ENCODE assay signal across 8 cellular contexts in the genomic region with DNA sequence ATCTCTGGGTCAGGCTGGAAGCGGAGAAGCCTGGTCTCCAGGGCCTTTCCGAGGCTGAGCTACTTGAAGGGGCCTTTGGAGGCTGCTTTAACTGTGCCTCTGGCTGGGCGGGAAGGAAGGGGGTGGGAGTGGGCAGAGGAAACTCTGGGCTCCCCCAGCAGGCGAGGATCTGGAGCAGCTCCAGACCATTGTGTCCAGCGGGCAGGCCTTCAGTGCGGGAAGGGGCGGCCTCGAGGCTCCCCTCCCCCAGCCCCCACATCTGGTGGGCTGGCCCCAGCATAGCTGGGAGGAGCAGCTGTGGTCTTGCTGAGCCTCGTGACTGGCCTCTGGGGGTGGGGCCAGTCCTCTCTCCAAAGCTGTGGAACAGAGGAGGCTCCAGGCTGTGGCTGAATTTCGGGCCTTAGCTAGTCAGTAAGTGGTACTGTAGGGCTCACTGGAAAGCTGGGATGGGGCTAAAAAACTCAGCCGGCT. TPM values are rescaled to one million over a fixed set of nuclear protein-coding genes. Genes with fewer than 3 reads are reported as not detected.
A peak's percentile ranks its signal among the peaks of the same experiment; 100 is the strongest.
DNase-seq lines count a peak whose midpoint lies in the region; ATAC-seq lines count a peak whose summit lies in the region.

No MANE protein-coding gene starts in this region.

- H3K4me3 Mint-ChIP-seq in stimulated activated naive CD8-positive, alpha-beta T cell treated with anti-CD3 and anti-CD28 coated beads, Interleukin-15, amount 100 ng/mL, for 72 hours = no peak overlapping the region

- H3K4me1 Mint-ChIP-seq in stimulated activated naive CD8-positive, alpha-beta T cell treated with anti-CD3 and anti-CD28 coated beads, Interleukin-15, amount 100 ng/mL, for 72 hours = peaks cover 37% of the 10 kb centered on the region

- ATAC-seq in left lobe of liver (peak; percentile 54), HG02623 (IDR thresholded peaks at IDR 0.05; ENCODE audit: unreplicated experiment) (no peak)
- no peak for ATAC-seq in stimulated activated naive CD8-positive, alpha-beta T cell treated with anti-CD3 and anti-CD28 coated beads, Interleukin-15, amount 100 ng/mL, for 72 hours

- peaks cover 46% of the 10 kb centered on the region for H3K4me1 ChIP-seq in HUES6 (ENCODE audit: control insufficient read depth, insufficient read depth, low read length)

- H3K27ac Mint-ChIP-seq in stimulated activated naive CD8-positive, alpha-beta T cell treated with anti-CD3 and anti-CD28 coated beads, Interleukin-15, amount 100 ng/mL, for 72 hours = no peak overlapping the region

- no peaks in the 10 kb centered on the region for H3K9me3 Mint-ChIP-seq in stimulated activated naive CD8-positive, alpha-beta T cell treated with anti-CD3 and anti-CD28 coated beads, Interleukin-15, amount 100 ng/mL, for 72 hours

- H3K9me3 ChIP-seq in HUES6 (ENCODE audit: control insufficient read depth, insufficient read depth, low read depth, low read length) = no peaks in the 10 kb centered on the region

- peak overlapping the region; percentile 40 for H3K9ac ChIP-seq in HUES6 (ENCODE audit: low read length)

- no peak overlapping the region for H3K4me3 ChIP-seq in HUES6 (ENCODE audit: low read depth, low read length)

- peaks cover 12% of the 10 kb centered on the region; the same call in 1 of the 2 replicates for H3K36me3 ChIP-seq in HUES6 (ENCODE audit: control insufficient read depth, insufficient read depth, low read length)

- H3K27me3 ChIP-seq in HUES6 (ENCODE audit: control insufficient read depth, insufficient read depth, low read length) = peaks cover 59% of the 10 kb centered on the region

- DNase-seq in left lobe of liver (ENCODE audit: low spot score) = peak; percentile 59
- peak; percentile 59 for DNase-seq in stromal cell of bone marrow (ENCODE audit: low read depth)
- no peak for DNase-seq in HuH-7.5 (ENCODE audit: low spot score)
- DNase-seq in HPDE6-E6E7 (ENCODE audit: extremely low spot score) = no peak
- DNase-seq in stimulated activated naive CD8-positive, alpha-beta T cell treated with anti-CD3 and anti-CD28 coated beads, Interleukin-15, amount 100 ng/mL, for 72 hours = no peak

- H3K27ac ChIP-seq in HUES6 (ENCODE audit: low read depth, low read length) (no peak overlapping the region; the same call in 1 of the 2 replicates), cingulate gyrus (ENCODE audit: low read depth, low read length) (peak overlapping the region; percentile 89)

- H3K27me3 Mint-ChIP-seq in stimulated activated naive CD8-positive, alpha-beta T cell treated with anti-CD3 and anti-CD28 coated beads, Interleukin-15, amount 100 ng/mL, for 72 hours = peaks cover 13% of the 10 kb centered on the region

RNA-seq across cellular contexts. Expression of gene TAMALIN, which starts 3.4 kb away (rescaled TPM):
- total RNA-seq in left lobe of liver = 5.5 TPM

RNA-seq across cellular contexts. Expression of gene NR4A1, which starts 41.1 kb away (rescaled TPM):
- total RNA-seq in left lobe of liver = 5.4 TPM

RNA-seq across cellular contexts. Expression of gene ACVR1B, which starts 58.7 kb away (rescaled TPM):
- 28.0 TPM for total RNA-seq in left lobe of liver

RNA-seq across cellular contexts. Expression of gene ATG101, which starts 59.6 kb away (rescaled TPM):
- 18.0 TPM for total RNA-seq in left lobe of liver

Comparison
In these comparisons a context has a peak if more than half of its experiments do, and no peak if none do; other contexts are left out.
1. DNase-seq: peak in left lobe of liver (single experiment) and stromal cell of bone marrow (single experiment); none in HuH-7.5 (single experiment), HPDE6-E6E7 (single experiment) and stimulated activated naive CD8-positive, alpha-beta T cell treated with anti-CD3 and anti-CD28 coated beads, Interleukin-15, amount 100 ng/mL, for 72 hours (0 of 2).